8 cellular contexts compared by ENCODE assay signal in genomic region chr10:133265052-133265451, GRCh38. TPM values are rescaled to one million over a fixed set of nuclear protein-coding genes. Genes with fewer than 3 reads are reported as not detected.
"Had no signal": no experiment of that assay in that cellular context is flagged by ENCODE, and none has a peak within 500 bp of the region (broad histone marks: within the 10 kb centered on the region; RNA-seq: fewer than 3 reads in every experiment).

No MANE protein-coding gene starts in this region.

RNA-seq across cellular contexts. Expression of gene VENTX, which starts 27.4 kb away (rescaled TPM):
- total RNA-seq: activated CD8-positive, alpha-beta T cell treated with anti-CD3 and anti-CD28 coated beads, Interleukin-2, amount 10 ng/mL, durations not matched to agents 7 days and 5 days; MCF 10A; OCI-LY7; T-helper 1 cell treated with Interleukin-12 subunit alpha and Interleukin-12 subunit beta and Interleukin-4 antibody, amounts not matched to agents 30 ng/mL and 1 ng/mL, for 36 hours had no signal
- polyA plus RNA-seq: IgD-negative memory B cell had no signal

RNA-seq across cellular contexts. Expression of gene UTF1, which starts 35.0 kb away (rescaled TPM):
- total RNA-seq: activated B cell treated with CpG ODN at 0.5 μM for 24 hours; activated CD8-positive, alpha-beta T cell treated with anti-CD3 and anti-CD28 coated beads, Interleukin-2, amount 10 ng/mL, durations not matched to agents 7 days and 5 days; aorta; MCF 10A; OCI-LY7; Right ventricle myocardium superior; T-helper 1 cell treated with Interleukin-12 subunit alpha and Interleukin-12 subunit beta and Interleukin-4 antibody, amounts not matched to agents 30 ng/mL and 1 ng/mL, for 36 hours had no signal
- polyA plus RNA-seq: aorta, IgD-negative memory B cell had no signal
